In the genomic region with DNA sequence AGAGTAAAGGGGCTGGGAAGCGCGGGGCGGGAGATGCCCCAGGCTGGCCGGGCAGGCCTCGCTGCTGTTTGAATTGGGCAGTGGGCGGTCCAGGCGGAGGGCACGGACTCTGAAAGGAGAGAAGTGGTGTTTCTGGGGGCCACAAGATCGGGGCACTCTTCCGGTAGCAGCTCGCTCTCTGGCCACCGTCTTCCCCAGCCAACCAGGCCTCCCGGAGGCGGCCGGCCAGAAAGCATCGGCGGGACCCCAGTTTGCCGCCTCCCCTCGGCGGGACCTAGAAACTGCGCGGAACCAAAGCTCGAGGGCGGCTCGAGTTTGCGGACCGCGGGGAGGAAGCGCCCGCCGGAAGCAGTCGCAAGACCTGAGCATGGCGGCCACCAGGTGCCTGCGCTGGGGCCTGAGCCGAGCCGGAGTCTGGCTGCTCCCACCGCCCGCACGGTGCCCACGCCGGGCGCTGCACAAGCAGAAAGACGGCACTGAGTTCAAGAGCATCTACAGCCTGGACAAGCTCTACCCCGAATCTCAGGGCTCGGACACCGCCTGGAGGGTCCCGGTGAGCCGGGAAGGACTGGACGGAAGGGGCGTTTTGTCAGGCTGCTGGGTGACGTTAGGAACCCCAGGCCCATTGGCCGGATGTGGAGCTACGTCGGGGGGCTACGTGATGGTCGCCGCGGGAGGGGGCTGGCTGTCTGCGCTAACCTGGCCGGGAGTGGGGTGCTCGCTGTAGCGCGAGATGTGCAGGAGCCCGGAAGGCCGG, we compare ENCODE assay signal across 8 cellular contexts. TPM values are rescaled to one million over a fixed set of nuclear protein-coding genes. Genes with fewer than 3 reads are reported as not detected.
DNase-seq lines count a peak whose midpoint lies in the region; ATAC-seq and TF ChIP-seq lines count a peak whose summit lies in the region.

Gene MRPL58 (plus strand): TSS at position 351 of the 757 bp plus-strand sequence. CDS start 17 bp downstream, at position 368.

- H3K9me3 Mint-ChIP-seq in activated T-helper 17 cell treated with anti-CD3 and anti-CD28 coated beads, Interleukin-2, amount 50 U/mL, for 72 hours = no peaks in the 10 kb centered on the region
- no peaks in the 10 kb centered on the region for H3K9me3 Mint-ChIP-seq in natural killer cell treated with Interleukin-12 subunit alpha and Interleukin-12 subunit beta and Interleukin-15 and Interleukin-18, amount 100 ng/mL, for 72 hours

- peaks cover 24% of the 10 kb centered on the region for H3K36me3 Mint-ChIP-seq in activated T-helper 17 cell treated with anti-CD3 and anti-CD28 coated beads, Interleukin-2, amount 50 U/mL, for 72 hours (ENCODE audit: low read depth)
- H3K36me3 Mint-ChIP-seq in natural killer cell treated with Interleukin-12 subunit alpha and Interleukin-12 subunit beta and Interleukin-15 and Interleukin-18, amount 100 ng/mL, for 72 hours = peaks cover 10% of the 10 kb centered on the region

- DNase-seq in DMS79 treated with DMSO at 0.1 percent for 48 hours (lab: John Stamatoyannopoulos, UW) (peak; percentile 57), RKO (ENCODE audit: low spot score) (peak; percentile 87), fibroblast of peridontal ligament (ENCODE audit: extremely low read depth) (peak; percentile 78)
- peak; percentile 89 for DNase-seq in natural killer cell treated with Interleukin-12 subunit alpha and Interleukin-12 subunit beta and Interleukin-15 and Interleukin-18, amount 100 ng/mL, for 72 hours (ENCODE audit: low spot score)
- peak; percentile 77 for DNase-seq in stimulated activated naive CD4-positive, alpha-beta T cell treated with Interleukin-2 at 50 U/mL for 16 hours (lab: John Stamatoyannopoulos, UW)

- peak within 1 kb of the TSS; percentile 94 for H3K27ac Mint-ChIP-seq in activated T-helper 17 cell treated with anti-CD3 and anti-CD28 coated beads, Interleukin-2, amount 50 U/mL, for 72 hours
- peak within 1 kb of the TSS; percentile 82 to 83 for H3K27ac Mint-ChIP-seq in natural killer cell treated with Interleukin-12 subunit alpha and Interleukin-12 subunit beta and Interleukin-15 and Interleukin-18, amount 100 ng/mL, for 72 hours

- ATAC-seq in GM21619 (IDR thresholded peaks at IDR 0.05; ENCODE audit: unreplicated experiment) = peak; percentile 88
- peak; percentile 95 for ATAC-seq in activated T-helper 17 cell treated with anti-CD3 and anti-CD28 coated beads, Interleukin-2, amount 50 U/mL, for 72 hours (replicated peaks)
- ATAC-seq in natural killer cell treated with Interleukin-12 subunit alpha and Interleukin-12 subunit beta and Interleukin-15 and Interleukin-18, amount 100 ng/mL, for 72 hours = peak; percentile 95 to 96

- no peaks in the 10 kb centered on the region for H3K27me3 Mint-ChIP-seq in activated T-helper 17 cell treated with anti-CD3 and anti-CD28 coated beads, Interleukin-2, amount 50 U/mL, for 72 hours
- no peaks in the 10 kb centered on the region for H3K27me3 Mint-ChIP-seq in natural killer cell treated with Interleukin-12 subunit alpha and Interleukin-12 subunit beta and Interleukin-15 and Interleukin-18, amount 100 ng/mL, for 72 hours

- peak; percentile 40; the same call in 1 of the 2 replicates for TF ChIP-seq RAD21 in Ishikawa (IDR thresholded peaks at IDR 0.05; ENCODE audit: low read depth)

- H3K4me3 Mint-ChIP-seq in activated T-helper 17 cell treated with anti-CD3 and anti-CD28 coated beads, Interleukin-2, amount 50 U/mL, for 72 hours = peak within 1 kb of the TSS; percentile 76
- H3K4me3 Mint-ChIP-seq in natural killer cell treated with Interleukin-12 subunit alpha and Interleukin-12 subunit beta and Interleukin-15 and Interleukin-18, amount 100 ng/mL, for 72 hours = peak within 1 kb of the TSS; percentile 87

- TF ChIP-seq EP300 in Ishikawa (IDR thresholded peaks at IDR 0.05; ENCODE audit: borderline replicate concordance) = no peak

- H3K4me1 Mint-ChIP-seq in activated T-helper 17 cell treated with anti-CD3 and anti-CD28 coated beads, Interleukin-2, amount 50 U/mL, for 72 hours = peaks cover 30% of the 10 kb centered on the region
- peaks cover 19 to 30% of the 10 kb centered on the region in 2 donors for H3K4me1 Mint-ChIP-seq in natural killer cell treated with Interleukin-12 subunit alpha and Interleukin-12 subunit beta and Interleukin-15 and Interleukin-18, amount 100 ng/mL, for 72 hours (ENCODE audit: low read depth in 2 of 2)

TF ChIP-seq in Ishikawa, 13 proteins besides CTCF, POLR2A, EP300 and RAD21:
- TF ChIP-seq MAX (IDR thresholded peaks at IDR 0.05) (peak; percentile 71; the same call in 1 of the 2 replicates), ZBTB7A (IDR thresholded peaks at IDR 0.05; ENCODE audit: low read depth) (peak; percentile 65; the same call in 1 of the 2 replicates), CEBPB (IDR thresholded peaks at IDR 0.05) (no peak), TCF12 (IDR thresholded peaks at IDR 0.05; ENCODE audit: low read depth) (peak; percentile 80), NFIC (IDR thresholded peaks at IDR 0.05) (peak; percentile 66), TEAD4 (IDR thresholded peaks at IDR 0.05) (peak; percentile 24; the same call in 1 of the 2 replicates), CREB1 (IDR thresholded peaks at IDR 0.05; ENCODE audit: low read depth) (peak; percentile 38; the same call in 1 of the 2 replicates), FOXM1 (IDR thresholded peaks at IDR 0.05; ENCODE audit: borderline replicate concordance, low read depth) (peak; percentile 54; the same call in 1 of the 2 replicates), YY1 (IDR thresholded peaks at IDR 0.05; ENCODE audit: low read depth) (peak; percentile 97), EGR1 (IDR thresholded peaks at IDR 0.05) (peak; percentile 59; the same call in 1 of the 2 replicates), TAF1 (IDR thresholded peaks at IDR 0.05; ENCODE audit: low read depth) (peak; percentile 100)
- TF ChIP-seq, protein P1, sequence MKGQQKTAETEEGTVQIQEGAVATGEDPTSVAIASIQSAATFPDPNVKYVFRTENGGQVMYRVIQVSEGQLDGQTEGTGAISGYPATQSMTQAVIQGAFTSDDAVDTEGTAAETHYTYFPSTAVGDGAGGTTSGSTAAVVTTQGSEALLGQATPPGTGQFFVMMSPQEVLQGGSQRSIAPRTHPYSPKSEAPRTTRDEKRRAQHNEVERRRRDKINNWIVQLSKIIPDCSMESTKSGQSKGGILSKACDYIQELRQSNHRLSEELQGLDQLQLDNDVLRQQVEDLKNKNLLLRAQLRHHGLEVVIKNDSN (IDR thresholded peaks at IDR 0.05) = peak; percentile 74
- TF ChIP-seq, protein P2, sequence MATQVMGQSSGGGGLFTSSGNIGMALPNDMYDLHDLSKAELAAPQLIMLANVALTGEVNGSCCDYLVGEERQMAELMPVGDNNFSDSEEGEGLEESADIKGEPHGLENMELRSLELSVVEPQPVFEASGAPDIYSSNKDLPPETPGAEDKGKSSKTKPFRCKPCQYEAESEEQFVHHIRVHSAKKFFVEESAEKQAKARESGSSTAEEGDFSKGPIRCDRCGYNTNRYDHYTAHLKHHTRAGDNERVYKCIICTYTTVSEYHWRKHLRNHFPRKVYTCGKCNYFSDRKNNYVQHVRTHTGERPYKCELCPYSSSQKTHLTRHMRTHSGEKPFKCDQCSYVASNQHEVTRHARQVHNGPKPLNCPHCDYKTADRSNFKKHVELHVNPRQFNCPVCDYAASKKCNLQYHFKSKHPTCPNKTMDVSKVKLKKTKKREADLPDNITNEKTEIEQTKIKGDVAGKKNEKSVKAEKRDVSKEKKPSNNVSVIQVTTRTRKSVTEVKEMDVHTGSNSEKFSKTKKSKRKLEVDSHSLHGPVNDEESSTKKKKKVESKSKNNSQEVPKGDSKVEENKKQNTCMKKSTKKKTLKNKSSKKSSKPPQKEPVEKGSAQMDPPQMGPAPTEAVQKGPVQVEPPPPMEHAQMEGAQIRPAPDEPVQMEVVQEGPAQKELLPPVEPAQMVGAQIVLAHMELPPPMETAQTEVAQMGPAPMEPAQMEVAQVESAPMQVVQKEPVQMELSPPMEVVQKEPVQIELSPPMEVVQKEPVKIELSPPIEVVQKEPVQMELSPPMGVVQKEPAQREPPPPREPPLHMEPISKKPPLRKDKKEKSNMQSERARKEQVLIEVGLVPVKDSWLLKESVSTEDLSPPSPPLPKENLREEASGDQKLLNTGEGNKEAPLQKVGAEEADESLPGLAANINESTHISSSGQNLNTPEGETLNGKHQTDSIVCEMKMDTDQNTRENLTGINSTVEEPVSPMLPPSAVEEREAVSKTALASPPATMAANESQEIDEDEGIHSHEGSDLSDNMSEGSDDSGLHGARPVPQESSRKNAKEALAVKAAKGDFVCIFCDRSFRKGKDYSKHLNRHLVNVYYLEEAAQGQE (IDR thresholded peaks at IDR 0.05; ENCODE audit: low read depth) = peak; percentile 10; the same call in 1 of the 2 replicates
TF ChIP-seq in Ishikawa: peak in this region for 12.

RNA-seq across cellular contexts. Expression of gene MRPL58, which starts in this region (rescaled TPM):
- total RNA-seq in activated T-helper 17 cell treated with anti-CD3 and anti-CD28 coated beads, Interleukin-2, amount 50 U/mL, for 72 hours = 10 to 100 TPM; 25.4 to 48.2 TPM
- total RNA-seq in natural killer cell treated with Interleukin-12 subunit alpha and Interleukin-12 subunit beta and Interleukin-15 and Interleukin-18, amount 100 ng/mL, for 72 hours = 10 to 100 TPM; 46.6 to 61.8 TPM

Comparison
In these comparisons a context has a peak if more than half of its experiments do, and no peak if none do; other contexts are left out.
1. Peak in every context shown above with its lines: DNase-seq and ATAC-seq.